Comparison of ENCODE assay signal across 9 cellular contexts in the genomic region with DNA sequence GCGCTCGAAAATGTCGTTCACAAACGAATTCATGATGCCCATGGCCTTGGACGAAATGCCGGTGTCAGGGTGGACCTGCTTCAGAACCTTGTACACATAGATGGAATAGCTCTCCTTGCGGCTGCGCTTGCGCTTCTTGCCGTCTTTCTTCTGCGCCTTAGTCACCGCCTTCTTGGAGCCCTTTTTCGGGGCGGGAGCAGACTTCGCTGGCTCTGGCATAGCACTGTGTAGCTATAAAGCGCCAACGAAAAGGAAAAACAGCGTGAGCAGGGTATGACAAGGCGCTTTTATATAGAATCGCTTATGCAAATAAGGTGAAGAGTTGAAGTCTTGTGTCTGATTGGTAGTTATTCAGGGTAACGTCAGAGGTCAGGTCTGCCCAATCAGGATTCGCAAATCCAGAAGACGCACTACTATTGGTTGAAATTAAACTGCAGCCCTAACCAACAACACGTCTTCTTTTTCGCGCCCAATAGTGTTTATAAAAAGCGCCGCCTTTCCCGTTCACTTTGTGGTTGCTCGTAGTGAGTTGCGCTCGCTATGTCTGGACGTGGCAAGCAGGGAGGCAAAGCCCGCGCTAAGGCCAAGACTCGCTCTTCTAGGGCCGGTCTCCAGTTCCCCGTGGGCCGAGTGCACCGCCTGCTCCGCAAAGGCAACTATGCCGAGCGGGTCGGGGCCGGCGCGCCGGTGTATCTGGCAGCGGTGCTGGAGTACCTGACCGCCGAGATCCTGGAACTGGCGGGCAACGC.
DNase-seq lines count a peak whose midpoint lies in the region; ATAC-seq and TF ChIP-seq lines count a peak whose summit lies in the region.
"Had no signal": no experiment of that assay in that cellular context is flagged by ENCODE, and none has a peak within 500 bp of the region (broad histone marks: within the 10 kb centered on the region; RNA-seq: fewer than 3 reads in every experiment).

No MANE protein-coding gene starts in this region.

- TF ChIP-seq CTCF in WTC11 (IDR thresholded peaks at IDR 0.05), result no peak

- POLR2A ChIA-PET in WTC11 (lab: Charles Lee), result interaction anchor here (0.6 to 7.2 kb wide), 49 partner anchors 13 to 1781 kb away, joined by 3 to 286 read pairs (median 6); a partner anchor contains a TSS

- CTCF ChIA-PET in WTC11 (lab: Charles Lee), result interaction anchor here (1.9 kb wide), 1 partner anchor 13 kb away, joined by 5 read pairs; no protein-coding TSS in a partner anchor

- no peak overlapping the region for H3K27ac Mint-ChIP-seq in WTC11
- H3K27ac Mint-ChIP-seq: IgD-negative memory B cell had no signal

- H3K4me3 Mint-ChIP-seq in WTC11, result no peak overlapping the region
- H3K4me3 Mint-ChIP-seq: IgD-negative memory B cell had no signal

- peak; percentile 76 for ATAC-seq in GM18907 (IDR thresholded peaks at IDR 0.05; ENCODE audit: unreplicated experiment)
- peak; percentile 77 for ATAC-seq in HG03159 (IDR thresholded peaks at IDR 0.05; ENCODE audit: unreplicated experiment)
- peak; percentile 86 for ATAC-seq in WTC11

- no peaks in the 10 kb centered on the region for H3K9me3 Mint-ChIP-seq in WTC11
- H3K9me3 Mint-ChIP-seq: IgD-negative memory B cell had no signal

- H3K36me3 Mint-ChIP-seq in WTC11, result no peaks in the 10 kb centered on the region
- H3K36me3 Mint-ChIP-seq: IgD-negative memory B cell had no signal

- H3K27me3 Mint-ChIP-seq in WTC11 (ENCODE audit: low read depth), result no peaks in the 10 kb centered on the region
- H3K27me3 Mint-ChIP-seq: IgD-negative memory B cell had no signal

- H3K4me1 Mint-ChIP-seq in WTC11, result peaks cover 65% of the 10 kb centered on the region

- DNase-seq in AG08395 (ENCODE audit: low spot score) (peak; percentile 99), NCI-H2227 (lab: John Stamatoyannopoulos, UW; ENCODE audit: unreplicated experiment) (peak; percentile 99), WTC11 (ENCODE audit: low spot score) (peak; percentile 85), cerebellar cortex (ENCODE audit: low spot score) (peak; percentile 97), islet precursor cell (peak; percentile 99)
- peak; percentile 71 for DNase-seq in stimulated activated CD4-positive, alpha-beta T cell treated with anti-CD3 and anti-CD28 coated beads, Interleukin-12 subunit alpha, Interleukin-12 subunit beta, amount 100 ng/mL, for 4 hours

TF ChIP-seq in WTC11, 78 proteins besides CTCF, POLR2A, EP300 and RAD21 (continues in another document):
- no peak for TF ChIP-seq IRF2 (CRISPR knock-in tag; IDR thresholded peaks at IDR 0.05; ENCODE audit: borderline replicate concordance, low read depth)
- TF ChIP-seq CREB1 (CRISPR knock-in tag; IDR thresholded peaks at IDR 0.05), result no peak; the same call in none of the 2 replicates
- TF ChIP-seq ZNF121 (CRISPR knock-in tag; IDR thresholded peaks at IDR 0.05), result no peak
- TF ChIP-seq, protein P1, sequence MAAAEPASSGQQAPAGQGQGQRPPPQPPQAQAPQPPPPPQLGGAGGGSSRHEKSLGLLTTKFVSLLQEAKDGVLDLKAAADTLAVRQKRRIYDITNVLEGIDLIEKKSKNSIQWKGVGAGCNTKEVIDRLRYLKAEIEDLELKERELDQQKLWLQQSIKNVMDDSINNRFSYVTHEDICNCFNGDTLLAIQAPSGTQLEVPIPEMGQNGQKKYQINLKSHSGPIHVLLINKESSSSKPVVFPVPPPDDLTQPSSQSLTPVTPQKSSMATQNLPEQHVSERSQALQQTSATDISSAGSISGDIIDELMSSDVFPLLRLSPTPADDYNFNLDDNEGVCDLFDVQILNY (CRISPR knock-in tag; IDR thresholded peaks at IDR 0.05), result peak; percentile 71; the same call in 1 of the 2 replicates
- TF ChIP-seq CREM (CRISPR knock-in tag; IDR thresholded peaks at IDR 0.05), result no peak; the same call in 1 of the 2 replicates
- TF ChIP-seq, protein P2, sequence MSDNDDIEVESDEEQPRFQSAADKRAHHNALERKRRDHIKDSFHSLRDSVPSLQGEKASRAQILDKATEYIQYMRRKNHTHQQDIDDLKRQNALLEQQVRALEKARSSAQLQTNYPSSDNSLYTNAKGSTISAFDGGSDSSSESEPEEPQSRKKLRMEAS (CRISPR knock-in tag; IDR thresholded peaks at IDR 0.05), result peak; percentile 27; the same call in 1 of the 2 replicates
- TF ChIP-seq, protein P3, sequence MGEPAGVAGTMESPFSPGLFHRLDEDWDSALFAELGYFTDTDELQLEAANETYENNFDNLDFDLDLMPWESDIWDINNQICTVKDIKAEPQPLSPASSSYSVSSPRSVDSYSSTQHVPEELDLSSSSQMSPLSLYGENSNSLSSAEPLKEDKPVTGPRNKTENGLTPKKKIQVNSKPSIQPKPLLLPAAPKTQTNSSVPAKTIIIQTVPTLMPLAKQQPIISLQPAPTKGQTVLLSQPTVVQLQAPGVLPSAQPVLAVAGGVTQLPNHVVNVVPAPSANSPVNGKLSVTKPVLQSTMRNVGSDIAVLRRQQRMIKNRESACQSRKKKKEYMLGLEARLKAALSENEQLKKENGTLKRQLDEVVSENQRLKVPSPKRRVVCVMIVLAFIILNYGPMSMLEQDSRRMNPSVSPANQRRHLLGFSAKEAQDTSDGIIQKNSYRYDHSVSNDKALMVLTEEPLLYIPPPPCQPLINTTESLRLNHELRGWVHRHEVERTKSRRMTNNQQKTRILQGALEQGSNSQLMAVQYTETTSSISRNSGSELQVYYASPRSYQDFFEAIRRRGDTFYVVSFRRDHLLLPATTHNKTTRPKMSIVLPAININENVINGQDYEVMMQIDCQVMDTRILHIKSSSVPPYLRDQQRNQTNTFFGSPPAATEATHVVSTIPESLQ (CRISPR knock-in tag; IDR thresholded peaks at IDR 0.05), result 0 out of 2 replicates have a peak, but pooled peaks have one; percentile 62
- TF ChIP-seq ZNF317 (CRISPR knock-in tag; IDR thresholded peaks at IDR 0.05; ENCODE audit: borderline replicate concordance, low read depth), result no peak
- TF ChIP-seq, protein P4, sequence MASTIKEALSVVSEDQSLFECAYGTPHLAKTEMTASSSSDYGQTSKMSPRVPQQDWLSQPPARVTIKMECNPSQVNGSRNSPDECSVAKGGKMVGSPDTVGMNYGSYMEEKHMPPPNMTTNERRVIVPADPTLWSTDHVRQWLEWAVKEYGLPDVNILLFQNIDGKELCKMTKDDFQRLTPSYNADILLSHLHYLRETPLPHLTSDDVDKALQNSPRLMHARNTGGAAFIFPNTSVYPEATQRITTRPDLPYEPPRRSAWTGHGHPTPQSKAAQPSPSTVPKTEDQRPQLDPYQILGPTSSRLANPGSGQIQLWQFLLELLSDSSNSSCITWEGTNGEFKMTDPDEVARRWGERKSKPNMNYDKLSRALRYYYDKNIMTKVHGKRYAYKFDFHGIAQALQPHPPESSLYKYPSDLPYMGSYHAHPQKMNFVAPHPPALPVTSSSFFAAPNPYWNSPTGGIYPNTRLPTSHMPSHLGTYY (CRISPR knock-in tag; IDR thresholded peaks at IDR 0.05), result peak; percentile 73; the same call in 1 of the 2 replicates
- TF ChIP-seq SMAD4 (CRISPR knock-in tag; IDR thresholded peaks at IDR 0.05), result peak; percentile 39; the same call in 1 of the 2 replicates
- TF ChIP-seq SMAD3 (CRISPR knock-in tag; IDR thresholded peaks at IDR 0.05; ENCODE audit: borderline replicate concordance), result no peak
- TF ChIP-seq GRHL2 (CRISPR knock-in tag; IDR thresholded peaks at IDR 0.05; ENCODE audit: insufficient replicate concordance, severe bottlenecking), result no peak
- no peak for TF ChIP-seq ZNF263 (CRISPR knock-in tag; IDR thresholded peaks at IDR 0.05; ENCODE audit: low read depth)
- no peak; the same call in 1 of the 2 replicates for TF ChIP-seq GABPB1 (CRISPR knock-in tag; IDR thresholded peaks at IDR 0.05)
- TF ChIP-seq NR1H2 (CRISPR knock-in tag; IDR thresholded peaks at IDR 0.05), result no peak
- 0 out of 2 replicates have a peak, but pooled peaks have one; percentile 18 for TF ChIP-seq NFE2L1 (CRISPR knock-in tag; IDR thresholded peaks at IDR 0.05)
- no peak for TF ChIP-seq ZNF219 (CRISPR knock-in tag; IDR thresholded peaks at IDR 0.05; ENCODE audit: borderline replicate concordance)
- TF ChIP-seq, protein P5, sequence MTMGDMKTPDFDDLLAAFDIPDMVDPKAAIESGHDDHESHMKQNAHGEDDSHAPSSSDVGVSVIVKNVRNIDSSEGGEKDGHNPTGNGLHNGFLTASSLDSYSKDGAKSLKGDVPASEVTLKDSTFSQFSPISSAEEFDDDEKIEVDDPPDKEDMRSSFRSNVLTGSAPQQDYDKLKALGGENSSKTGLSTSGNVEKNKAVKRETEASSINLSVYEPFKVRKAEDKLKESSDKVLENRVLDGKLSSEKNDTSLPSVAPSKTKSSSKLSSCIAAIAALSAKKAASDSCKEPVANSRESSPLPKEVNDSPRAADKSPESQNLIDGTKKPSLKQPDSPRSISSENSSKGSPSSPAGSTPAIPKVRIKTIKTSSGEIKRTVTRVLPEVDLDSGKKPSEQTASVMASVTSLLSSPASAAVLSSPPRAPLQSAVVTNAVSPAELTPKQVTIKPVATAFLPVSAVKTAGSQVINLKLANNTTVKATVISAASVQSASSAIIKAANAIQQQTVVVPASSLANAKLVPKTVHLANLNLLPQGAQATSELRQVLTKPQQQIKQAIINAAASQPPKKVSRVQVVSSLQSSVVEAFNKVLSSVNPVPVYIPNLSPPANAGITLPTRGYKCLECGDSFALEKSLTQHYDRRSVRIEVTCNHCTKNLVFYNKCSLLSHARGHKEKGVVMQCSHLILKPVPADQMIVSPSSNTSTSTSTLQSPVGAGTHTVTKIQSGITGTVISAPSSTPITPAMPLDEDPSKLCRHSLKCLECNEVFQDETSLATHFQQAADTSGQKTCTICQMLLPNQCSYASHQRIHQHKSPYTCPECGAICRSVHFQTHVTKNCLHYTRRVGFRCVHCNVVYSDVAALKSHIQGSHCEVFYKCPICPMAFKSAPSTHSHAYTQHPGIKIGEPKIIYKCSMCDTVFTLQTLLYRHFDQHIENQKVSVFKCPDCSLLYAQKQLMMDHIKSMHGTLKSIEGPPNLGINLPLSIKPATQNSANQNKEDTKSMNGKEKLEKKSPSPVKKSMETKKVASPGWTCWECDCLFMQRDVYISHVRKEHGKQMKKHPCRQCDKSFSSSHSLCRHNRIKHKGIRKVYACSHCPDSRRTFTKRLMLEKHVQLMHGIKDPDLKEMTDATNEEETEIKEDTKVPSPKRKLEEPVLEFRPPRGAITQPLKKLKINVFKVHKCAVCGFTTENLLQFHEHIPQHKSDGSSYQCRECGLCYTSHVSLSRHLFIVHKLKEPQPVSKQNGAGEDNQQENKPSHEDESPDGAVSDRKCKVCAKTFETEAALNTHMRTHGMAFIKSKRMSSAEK (CRISPR knock-in tag; IDR thresholded peaks at IDR 0.05; ENCODE audit: borderline replicate concordance), result no peak
- 0 out of 2 replicates have a peak, but pooled peaks have one; percentile 53 for TF ChIP-seq ZNF416 (CRISPR knock-in tag; IDR thresholded peaks at IDR 0.05)
- TF ChIP-seq ATF1 (CRISPR knock-in tag; IDR thresholded peaks at IDR 0.05), result no peak

Comparison
In these comparisons a context has a peak if more than half of its experiments do, and no peak if none do; other contexts are left out.
1. Peak in every context shown above with its lines: DNase-seq and ATAC-seq.